In genomic region chr1:78687914-78688313, GRCh38 we compare ENCODE assay signal across 20 cellular contexts. TPM values are rescaled to one million over a fixed set of nuclear protein-coding genes. Genes with fewer than 3 reads are reported as not detected.
DNase-seq lines count a peak whose midpoint lies in the region; ATAC-seq, FAIRE-seq and TF ChIP-seq lines count a peak whose summit lies in the region.
"Had no signal": no experiment of that assay in that cellular context is flagged by ENCODE, and none has a peak within 500 bp of the region (broad histone marks: within the 10 kb centered on the region; RNA-seq: fewer than 3 reads in every experiment).

No MANE protein-coding gene starts in this region.

- no peak overlapping the region for H3K27ac Mint-ChIP-seq in T-helper 17 cell
- H3K27ac Mint-ChIP-seq: activated CD8-positive, alpha-beta T cell treated with anti-CD3 and anti-CD28 coated beads, Interleukin-2, amount 10 ng/mL, durations not matched to agents 7 days and 5 days; CD8-positive, alpha-beta T cell; naive B cell; T-helper 1 cell treated with Interleukin-12 subunit alpha and Interleukin-12 subunit beta and Interleukin-4 antibody, amounts not matched to agents 30 μg/mL and 1 μg/mL, for 36 hours; WTC11 had no signal

- peaks cover 46% of the 10 kb centered on the region for H3K27me3 Mint-ChIP-seq in T-helper 17 cell

- TF ChIP-seq POLR2A in GM12892 (IDR thresholded peaks at IDR 0.05; ENCODE audit: low read depth, low read length), result no peak

- no peaks in the 10 kb centered on the region for H3K4me1 Mint-ChIP-seq in T-helper 17 cell
- H3K4me1 Mint-ChIP-seq: naive B cell had no signal

- no peak overlapping the region for H3K4me3 Mint-ChIP-seq in T-helper 17 cell
- H3K4me3 Mint-ChIP-seq: activated CD8-positive, alpha-beta T cell treated with anti-CD3 and anti-CD28 coated beads, Interleukin-2, amount 10 ng/mL, durations not matched to agents 7 days and 5 days; CD8-positive, alpha-beta T cell; naive B cell; T-helper 1 cell treated with Interleukin-12 subunit alpha and Interleukin-12 subunit beta and Interleukin-4 antibody, amounts not matched to agents 30 μg/mL and 1 μg/mL, for 36 hours; WTC11 had no signal

- ATAC-seq in GM18511 (IDR thresholded peaks at IDR 0.05; ENCODE audit: unreplicated experiment) (peak; percentile 53), T-helper 17 cell (no peak), GM21786 (IDR thresholded peaks at IDR 0.05; ENCODE audit: unreplicated experiment) (no peak), GM18868 (IDR thresholded peaks at IDR 0.05; ENCODE audit: unreplicated experiment) (no peak)
- ATAC-seq: activated CD8-positive, alpha-beta T cell treated with anti-CD3 and anti-CD28 coated beads, Interleukin-2, amount 10 ng/mL, durations not matched to agents 7 days and 5 days; CD8-positive, alpha-beta T cell had no signal

- no peaks in the 10 kb centered on the region for H3K9me3 ChIP-seq in T-helper 17 cell (ENCODE audit: control insufficient read depth, low read length, poor library complexity, severe bottlenecking)
- H3K9me3 ChIP-seq: pancreas, vagina had no signal

- no peak for FAIRE-seq in GM12892 (lab: Jason Lieb, UNC)
- FAIRE-seq: pancreas had no signal

- H3K36me3 Mint-ChIP-seq in T-helper 17 cell (ENCODE audit: low read depth), result no peaks in the 10 kb centered on the region
- H3K36me3 Mint-ChIP-seq: CD8-positive, alpha-beta T cell; naive B cell had no signal

- DNase-seq in LHCN-M2 (ENCODE audit: low read depth) (peak; percentile 57), dedifferentiated amniotic fluid mesenchymal stem cell (ENCODE audit: extremely low spot score) (peak; percentile 34), kidney tubule cell (ENCODE audit: low spot score) (peak; percentile 76), GM12892 (ENCODE audit: insufficient read length) (no peak), T-helper 17 cell (no peak)
- DNase-seq: activated CD8-positive, alpha-beta T cell treated with anti-CD3 and anti-CD28 coated beads, Interleukin-2, amount 10 ng/mL, durations not matched to agents 7 days and 5 days; CD8-positive, alpha-beta T cell; effector memory CD4-positive, alpha-beta T cell; GOT3; KG1; naive B cell; NCI-H1092; pancreas; stimulated activated CD4-positive, alpha-beta T cell treated with anti-CD3 and anti-CD28 coated beads, Interleukin-2, amount 100 ng/mL, for 48 hours had no signal

RNA-seq across cellular contexts. Expression of gene IFI44, which starts 38.3 kb away (rescaled TPM):
- total RNA-seq in LHCN-M2 (2014; rRNA removed), result 92.2 and 115 TPM in 2 replicates
- 24.0 TPM for polyA plus RNA-seq in LHCN-M2 (2012)
- polyA plus RNA-seq in GM12892 (2012; ENCODE audit: missing spikeins), result 61.9 TPM
- total RNA-seq in T-helper 17 cell, result 10 to 100 TPM; 72.5 to 89.4 TPM

Comparison
In these comparisons a context has a peak if more than half of its experiments do, and no peak if none do; other contexts are left out.
1. DNase-seq: peak in LHCN-M2 (single experiment), dedifferentiated amniotic fluid mesenchymal stem cell (single experiment) and kidney tubule cell (single experiment); none in GM12892 (single experiment) and T-helper 17 cell (0 of 3).